In genomic region chr6:108116781-108117426, GRCh38 we compare ENCODE assay signal across 14 cellular contexts. TPM values are rescaled to one million over a fixed set of nuclear protein-coding genes. Genes with fewer than 3 reads are reported as not detected.
DNase-seq lines count a peak whose midpoint lies in the region; ATAC-seq and TF ChIP-seq lines count a peak whose summit lies in the region.
"Had no signal": no experiment of that assay in that cellular context is flagged by ENCODE, and none has a peak within 500 bp of the region (broad histone marks: within the 10 kb centered on the region; RNA-seq: fewer than 3 reads in every experiment).

No MANE protein-coding gene starts in this region.

- peaks cover 4 to 21% of the 10 kb centered on the region in 2 donors for H3K4me1 ChIP-seq in ascending aorta
- peaks cover 38% of the 10 kb centered on the region for H3K4me1 ChIP-seq in muscle layer of colon (ENCODE audit: insufficient read depth, low read length)
- no peaks in the 10 kb centered on the region for H3K4me1 ChIP-seq in PC-3 (ENCODE audit: insufficient read depth, low read length)

- H3K27me3 Mint-ChIP-seq in stimulated activated naive CD8-positive, alpha-beta T cell treated with anti-CD3 and anti-CD28 coated beads, Interleukin-15, Interleukin-2, amounts not matched to agents 100 ng/mL and 50 ng/mL, for 24 hours = peaks cover 91% of the 10 kb centered on the region

- H3K36me3 ChIP-seq in ascending aorta (no peaks in the 10 kb centered on the region), muscle layer of colon (ENCODE audit: insufficient read depth, low read length) (no peaks in the 10 kb centered on the region), PC-3 (ENCODE audit: low read depth, low read length) (no peaks in the 10 kb centered on the region), brain microvascular endothelial cell (replicated peaks) (no peaks in the 10 kb centered on the region)
- H3K36me3 ChIP-seq: MG63 had no signal

- H3K4me2 ChIP-seq in PC-3 (ENCODE audit: low read length) = no peak overlapping the region

- H3K27ac ChIP-seq in ascending aorta (no peak overlapping the region), muscle layer of colon (ENCODE audit: low read depth, low read length) (no peak overlapping the region), PC-3 (ENCODE audit: low read length) (no peak overlapping the region), brain microvascular endothelial cell (no peak overlapping the region)

- no peak for ATAC-seq in stimulated activated naive CD8-positive, alpha-beta T cell treated with anti-CD3 and anti-CD28 coated beads, Interleukin-15, Interleukin-2, amounts not matched to agents 100 U/mL and 50 U/mL, for 24 hours
- ATAC-seq in PC-3 = no peak
- no peak for ATAC-seq in GM19452 (IDR thresholded peaks at IDR 0.05; ENCODE audit: unreplicated experiment)

- DNase-seq in stimulated activated naive CD8-positive, alpha-beta T cell treated with anti-CD3 and anti-CD28 coated beads, Interleukin-15, Interleukin-2, amounts not matched to agents 100 U/mL and 50 U/mL, for 24 hours = no peak
- DNase-seq in ascending aorta (ENCODE audit: low spot score in 2 of 2) (no peak), NCI-H82 treated with DMSO at 0.1 percent for 48 hours (lab: John Stamatoyannopoulos, UW; ENCODE audit: unreplicated experiment) (no peak), PC-3 (no peak), brain microvascular endothelial cell (no peak)
- DNase-seq: activated CD4-positive, alpha-beta T cell treated with anti-CD3 and anti-CD28 coated beads, Interleukin-2, amount 50 U/mL, for 4 hours; DMS153; effector CD4-positive, alpha-beta T cell; stimulated activated CD4-positive, alpha-beta T cell treated with anti-CD3 and anti-CD28 coated beads, Interleukin-1b, Interleukin-23, amount 100 ng/mL, for 48 hours had no signal

- H3K9me2 ChIP-seq in PC-3 (replicated peaks; ENCODE audit: low read length) = no peaks in the 10 kb centered on the region

- H3K9me3 Mint-ChIP-seq in stimulated activated naive CD8-positive, alpha-beta T cell treated with anti-CD3 and anti-CD28 coated beads, Interleukin-15, Interleukin-2, amounts not matched to agents 100 ng/mL and 50 ng/mL, for 24 hours = no peaks in the 10 kb centered on the region

- no peak overlapping the region for H3K27ac Mint-ChIP-seq in stimulated activated naive CD8-positive, alpha-beta T cell treated with anti-CD3 and anti-CD28 coated beads, Interleukin-15, Interleukin-2, amounts not matched to agents 100 ng/mL and 50 ng/mL, for 24 hours

- H3K79me2 ChIP-seq in PC-3 (ENCODE audit: low read length) = no peaks in the 10 kb centered on the region

- H3K4me3 ChIP-seq in ascending aorta = peak overlapping the region; percentile 68 to 79
- H3K4me3 ChIP-seq in muscle layer of colon (ENCODE audit: low read depth in 1 of 2, low read length in 2 of 2) = peak overlapping the region; percentile 77 to 88
- H3K4me3 ChIP-seq in PC-3 (ENCODE audit: low read length) = no peak overlapping the region
- no peak overlapping the region for H3K4me3 ChIP-seq in brain microvascular endothelial cell (ENCODE audit: low read depth, low read length)

- in situ Hi-C loops in brain microvascular endothelial cell (cut with HindIII; ENCODE audit: low pct_ligation_motif_present, low sequenced_read_pairs) = loop anchor here (25.0 kb wide), 1 partner anchor 370 kb away; no protein-coding TSS in a partner anchor

- H3K27me3 ChIP-seq in ascending aorta (peaks cover 7% of the 10 kb centered on the region), muscle layer of colon (ENCODE audit: control insufficient read depth in 1 of 2, insufficient read depth in 2 of 2, low read length in 2 of 2) (peaks cover 44 to 82% of the 10 kb centered on the region in 2 donors), PC-3 (ENCODE audit: low read length) (no peaks in the 10 kb centered on the region), brain microvascular endothelial cell (replicated peaks) (peaks cover 56% of the 10 kb centered on the region)
- H3K27me3 ChIP-seq: MG63 had no signal

- H4K20me1 ChIP-seq in PC-3 (ENCODE audit: low read length) = no peaks in the 10 kb centered on the region

- TF ChIP-seq CTCF in ascending aorta (IDR thresholded peaks at IDR 0.05) = no peak
- TF ChIP-seq CTCF in PC-3 (conservative IDR thresholded peaks at IDR 0.05; ENCODE audit: low read depth, low read length) = no peak
- TF ChIP-seq CTCF in brain microvascular endothelial cell (IDR thresholded peaks at IDR 0.05; ENCODE audit: low read depth, low read length, missing control alignments) = no peak

- no peak overlapping the region for H3K9ac ChIP-seq in muscle layer of colon (ENCODE audit: low read length)
- H3K9ac ChIP-seq in PC-3 (ENCODE audit: low read length) = no peak overlapping the region

- CTCF ChIA-PET in PC-3 (lab: Charles Lee) = no interaction called here

- peaks cover 63% of the 10 kb centered on the region for H3K4me1 Mint-ChIP-seq in stimulated activated naive CD8-positive, alpha-beta T cell treated with anti-CD3 and anti-CD28 coated beads, Interleukin-15, Interleukin-2, amounts not matched to agents 100 ng/mL and 50 ng/mL, for 24 hours (ENCODE audit: low read depth)

- no peaks in the 10 kb centered on the region for H3K36me3 Mint-ChIP-seq in stimulated activated naive CD8-positive, alpha-beta T cell treated with anti-CD3 and anti-CD28 coated beads, Interleukin-15, Interleukin-2, amounts not matched to agents 100 ng/mL and 50 ng/mL, for 24 hours (ENCODE audit: low read depth)

- H3K4me3 Mint-ChIP-seq in stimulated activated naive CD8-positive, alpha-beta T cell treated with anti-CD3 and anti-CD28 coated beads, Interleukin-15, Interleukin-2, amounts not matched to agents 100 ng/mL and 50 ng/mL, for 24 hours = peak overlapping the region; percentile 84

- H2AFZ ChIP-seq in PC-3 (ENCODE audit: low read length) = no peak overlapping the region

- no peaks in the 10 kb centered on the region for H3F3A ChIP-seq in PC-3 (ENCODE audit: low read length, unreplicated experiment)

- H3K9me3 ChIP-seq in ascending aorta = no peaks in the 10 kb centered on the region
- no peaks in the 10 kb centered on the region for H3K9me3 ChIP-seq in muscle layer of colon (ENCODE audit: low read length)
- no peaks in the 10 kb centered on the region for H3K9me3 ChIP-seq in PC-3 (ENCODE audit: low read length)
- H3K9me3 ChIP-seq: MG63 had no signal

- POLR2A ChIA-PET in PC-3 (lab: Charles Lee; ENCODE audit: unreplicated experiment) = no interaction called here

- intact Hi-C loops in ascending aorta (cut with DNase I) = loop anchor here (5.0 to 10.0 kb wide), 3 partner anchors 40 to 368 kb away; partner anchors contain the start of gene SNX3
- intact Hi-C loops in PC-3 (cut with micrococcal nuclease) = loop anchor here (10.0 kb wide), 1 partner anchor 108 kb away; no protein-coding TSS in a partner anchor

- no TSS peak for BruUV-seq in PC-3 (replicated peaks; lab: Mats Ljungman, UMichigan)

RNA-seq across cellular contexts. Expression of gene OSTM1, which starts 42.4 kb away (rescaled TPM):
- total RNA-seq in ascending aorta (78.7 TPM), PC-3 (2014; rRNA removed) (12.4 and 13.5 TPM in 2 replicates)

RNA-seq across cellular contexts. Expression of gene NR2E1, which starts 48.9 kb away (rescaled TPM):
- total RNA-seq in ascending aorta = not detected
- 0.07 TPM in 1 of 2 replicates, not detected in the other for total RNA-seq in PC-3 (2014; rRNA removed)
- total RNA-seq: liver had no signal

Comparison
In these comparisons a context has a peak if more than half of its experiments do, and no peak if none do; other contexts are left out.
1. H3K4me3 ChIP-seq: peak in ascending aorta (2 of 2) and muscle layer of colon (2 of 2); none in PC-3 (single experiment) and brain microvascular endothelial cell (single experiment).